Comparison of ENCODE assay signal across 10 cellular contexts in genomic region chr5:173472164-173472563, GRCh38.
DNase-seq lines count a peak whose midpoint lies in the region; TF ChIP-seq lines count a peak whose summit lies in the region.
"Had no signal": no experiment of that assay in that cellular context is flagged by ENCODE, and none has a peak within 500 bp of the region (broad histone marks: within the 10 kb centered on the region; RNA-seq: fewer than 3 reads in every experiment).

No MANE protein-coding gene starts in this region.

- no peak overlapping the region for H3K4me3 Mint-ChIP-seq in CD4-positive, alpha-beta memory T cell
- H3K4me3 Mint-ChIP-seq: activated naive CD8-positive, alpha-beta T cell treated with anti-CD3 and anti-CD28 coated beads for 36 hours had no signal

- H3K36me3 Mint-ChIP-seq in CD4-positive, alpha-beta memory T cell, result no peaks in the 10 kb centered on the region
- H3K36me3 Mint-ChIP-seq: activated naive CD8-positive, alpha-beta T cell treated with anti-CD3 and anti-CD28 coated beads for 36 hours had no signal

- intact Hi-C loops in CD4-positive, alpha-beta memory T cell (cut with micrococcal nuclease), result no loop called here

- CTCF ChIA-PET in CD4-positive, alpha-beta memory T cell (lab: Charles Lee; ENCODE audit: partially characterized antibody), result no interaction called here

- H3K4me1 Mint-ChIP-seq in CD4-positive, alpha-beta memory T cell, result no peaks in the 10 kb centered on the region

- H3K4me1 ChIP-seq in CD4-positive, alpha-beta memory T cell (ENCODE audit: insufficient read depth, low read length), result no peaks in the 10 kb centered on the region

- POLR2A ChIA-PET in CD4-positive, alpha-beta memory T cell (lab: Charles Lee; ENCODE audit: partially characterized antibody), result no interaction called here

- TF ChIP-seq CTCF in cardiac fibroblast (IDR thresholded peaks at IDR 0.05; ENCODE audit: low read depth, low read length), result no peak

- peak overlapping the region in 1 of 7 donors; percentile 17 for H3K27ac Mint-ChIP-seq in CD4-positive, alpha-beta memory T cell
- H3K27ac Mint-ChIP-seq: activated naive CD8-positive, alpha-beta T cell treated with anti-CD3 and anti-CD28 coated beads for 36 hours had no signal

- H3K36me3 ChIP-seq in CD4-positive, alpha-beta memory T cell (ENCODE audit: insufficient read depth, low read length), result no peaks in the 10 kb centered on the region

- H3K27me3 Mint-ChIP-seq in CD4-positive, alpha-beta memory T cell, result peaks cover 0 to 3% of the 10 kb centered on the region in 2 donors
- H3K27me3 Mint-ChIP-seq: activated naive CD8-positive, alpha-beta T cell treated with anti-CD3 and anti-CD28 coated beads for 36 hours had no signal

- no peaks in the 10 kb centered on the region for H3K27me3 ChIP-seq in CD4-positive, alpha-beta memory T cell (ENCODE audit: insufficient read depth, low read length)

- H3K4me3 ChIP-seq in cardiac fibroblast (replicated peaks in 1 of 2; ENCODE audit: low read depth in 2 of 2, low read length in 2 of 2), result no peak overlapping the region
- H3K4me3 ChIP-seq in CD4-positive, alpha-beta memory T cell (ENCODE audit: low read length in 2 of 2), result no peak overlapping the region

- peak; percentile 72 for DNase-seq in HS-27A (ENCODE audit: low read depth)
- peak; percentile 97 for DNase-seq in cardiac fibroblast (ENCODE audit: low read depth in 2 of 2)
- DNase-seq in kidney tubule cell (ENCODE audit: low spot score), result peak; percentile 82
- peak in 48 of 49 donors; percentile 11 to 91 (median 68) for DNase-seq in substantia nigra (lab: John Stamatoyannopoulos, UW)
- no peak for DNase-seq in NCI-H82 treated with DMSO at 0.1 percent for 48 hours (lab: John Stamatoyannopoulos, UW; ENCODE audit: unreplicated experiment)
- DNase-seq in CD4-positive, alpha-beta memory T cell, result no peak
- no peak for DNase-seq in KG1 (lab: John Stamatoyannopoulos, UW)
- DNase-seq in NCI-H1417 treated with DMSO at 0.1 percent for 48 hours (lab: John Stamatoyannopoulos, UW), result no peak
- DNase-seq: activated naive CD8-positive, alpha-beta T cell treated with anti-CD3 and anti-CD28 coated beads for 36 hours; NCI-H526 treated with DMSO at 0.1 percent for 48 hours had no signal

- peaks cover 0 to 1% (median 0%) of the 10 kb centered on the region in 8 donors for H3K9me3 Mint-ChIP-seq in CD4-positive, alpha-beta memory T cell
- H3K9me3 Mint-ChIP-seq: activated naive CD8-positive, alpha-beta T cell treated with anti-CD3 and anti-CD28 coated beads for 36 hours had no signal

- no peaks in the 10 kb centered on the region for H3K9me3 ChIP-seq in CD4-positive, alpha-beta memory T cell (ENCODE audit: control insufficient read depth in 1 of 2, low read length in 2 of 2)

- peak overlapping the region; percentile 97 for H3K27ac ChIP-seq in substantia nigra (ENCODE audit: low read depth, low read length, poor library complexity, severe bottlenecking)
- H3K27ac ChIP-seq in CD4-positive, alpha-beta memory T cell (ENCODE audit: low read depth, low read length), result no peak overlapping the region

Comparison
In these comparisons a context has a peak if more than half of its experiments do, and no peak if none do; other contexts are left out.
1. DNase-seq: peak in HS-27A (single experiment), cardiac fibroblast (2 of 2), kidney tubule cell (single experiment) and substantia nigra (48 of 49); none in NCI-H82 treated with DMSO at 0.1 percent for 48 hours (single experiment), CD4-positive, alpha-beta memory T cell (0 of 5), KG1 (single experiment) and NCI-H1417 treated with DMSO at 0.1 percent for 48 hours (single experiment).